15 cellular contexts compared by ENCODE assay signal in genomic region chr2:84386326-84386995, GRCh38.
"Had no signal": no experiment of that assay in that cellular context is flagged by ENCODE, and none has a peak within 500 bp of the region (broad histone marks: within the 10 kb centered on the region; RNA-seq: fewer than 3 reads in every experiment).

No MANE protein-coding gene starts in this region.

- H3K4me3 ChIP-seq: esophagus squamous epithelium, lower lobe of right lung had no signal

- H3K9me3 ChIP-seq: esophagus squamous epithelium, lower lobe of right lung had no signal

- H3K4me1 ChIP-seq: esophagus squamous epithelium, lower lobe of right lung had no signal

- H3K27ac Mint-ChIP-seq: activated naive CD4-positive, alpha-beta T cell treated with anti-CD3 and anti-CD28 coated beads, Interleukin-2, amount 50 U/mL, for 72 hours; activated T-cell treated with anti-CD3 and anti-CD28 coated beads, Interleukin-2, amount 50 U/mL, for 72 hours; dendritic cell treated with granulocyte-macrophage colony-stimulating factor and Interleukin-4, amounts not matched to agents 40 ng/mL and 50 ng/mL, for 4 days; immature natural killer cell; mesothelial cell of epicardium; natural killer cell treated with Interleukin-12 subunit alpha and Interleukin-12 subunit beta and Interleukin-15 and Interleukin-18, amount 100 ng/mL, for 72 hours; stimulated activated naive B cell treated with anti-CD40 and anti-IgM and Interleukin-4, amounts not matched to agents 10 μg/mL and 1 μg/mL and 100 μg/mL, for 72 hours had no signal

- H3K36me3 Mint-ChIP-seq: activated naive CD4-positive, alpha-beta T cell treated with anti-CD3 and anti-CD28 coated beads, Interleukin-2, amount 50 U/mL, for 72 hours; immature natural killer cell; mesothelial cell of epicardium; natural killer cell treated with Interleukin-12 subunit alpha and Interleukin-12 subunit beta and Interleukin-15 and Interleukin-18, amount 100 ng/mL, for 72 hours; stimulated activated naive B cell treated with anti-CD40 and anti-IgM and Interleukin-4, amounts not matched to agents 10 μg/mL and 1 μg/mL and 100 μg/mL, for 72 hours had no signal

- H3K27ac ChIP-seq: esophagus squamous epithelium, lower lobe of right lung had no signal

- H3K4me1 Mint-ChIP-seq: immature natural killer cell; stimulated activated naive B cell treated with anti-CD40 and anti-IgM and Interleukin-4, amounts not matched to agents 10 μg/mL and 1 μg/mL and 100 μg/mL, for 72 hours had no signal

- H3K4me3 Mint-ChIP-seq: activated T-cell treated with anti-CD3 and anti-CD28 coated beads, Interleukin-2, amount 50 U/mL, for 72 hours; dendritic cell treated with granulocyte-macrophage colony-stimulating factor and Interleukin-4, amounts not matched to agents 40 ng/mL and 50 ng/mL, for 4 days; immature natural killer cell; mesothelial cell of epicardium; natural killer cell treated with Interleukin-12 subunit alpha and Interleukin-12 subunit beta and Interleukin-15 and Interleukin-18, amount 100 ng/mL, for 72 hours; stimulated activated naive B cell treated with anti-CD40 and anti-IgM and Interleukin-4, amounts not matched to agents 10 μg/mL and 1 μg/mL and 100 μg/mL, for 72 hours had no signal

- H3K9me3 Mint-ChIP-seq: activated naive CD4-positive, alpha-beta T cell treated with anti-CD3 and anti-CD28 coated beads, Interleukin-2, amount 50 U/mL, for 72 hours; activated T-cell treated with anti-CD3 and anti-CD28 coated beads, Interleukin-2, amount 50 U/mL, for 72 hours; dendritic cell treated with granulocyte-macrophage colony-stimulating factor and Interleukin-4, amounts not matched to agents 40 ng/mL and 50 ng/mL, for 4 days; natural killer cell treated with Interleukin-12 subunit alpha and Interleukin-12 subunit beta and Interleukin-15 and Interleukin-18, amount 100 ng/mL, for 72 hours had no signal

- H3K36me3 ChIP-seq: esophagus squamous epithelium, lower lobe of right lung had no signal

- H3K27me3 Mint-ChIP-seq: dendritic cell treated with granulocyte-macrophage colony-stimulating factor and Interleukin-4, amounts not matched to agents 40 ng/mL and 50 ng/mL, for 4 days had no signal

- DNase-seq: activated CD4-positive, CD25-positive, alpha-beta regulatory T cell treated with anti-CD3 and anti-CD28 coated beads, Interleukin-2, amount 50 U/mL, for 72 hours; activated CD8-positive, alpha-beta memory T cell treated with anti-CD3 and anti-CD28 coated beads for 24 hours; activated CD8-positive, alpha-beta memory T cell treated with anti-CD3 and anti-CD28 coated beads, Interleukin-2, amount 50 U/mL, for 48 hours; activated effector memory CD4-positive, alpha-beta T cell treated with anti-CD3 and anti-CD28 coated beads, Interleukin-2, amount 50 U/mL, for 16 hours; activated T-cell treated with anti-CD3 and anti-CD28 coated beads, Interleukin-2, amount 50 U/mL, for 72 hours; effector CD8-positive, alpha-beta T cell; esophagus squamous epithelium; immature natural killer cell; lower lobe of right lung; occipital lobe; stimulated activated naive B cell treated with anti-CD40 and anti-IgM and Interleukin-4, amounts not matched to agents 10 μg/mL and 1 μg/mL and 100 μg/mL, for 72 hours had no signal
